ENCODE assay signal across 18 cellular contexts in genomic region chr10:117991701-117992100, GRCh38.
DNase-seq lines count a peak whose midpoint lies in the region; ATAC-seq and TF ChIP-seq lines count a peak whose summit lies in the region.
"Had no signal": no experiment of that assay in that cellular context is flagged by ENCODE, and none has a peak within 500 bp of the region (broad histone marks: within the 10 kb centered on the region; RNA-seq: fewer than 3 reads in every experiment).

No MANE protein-coding gene starts in this region.

- peaks cover 49% of the 10 kb centered on the region for H3K4me1 ChIP-seq in KMS-11 (ENCODE audit: low read depth, poor library complexity, severe bottlenecking)
- H3K4me1 ChIP-seq: A549, Caco-2 had no signal

- ATAC-seq in GM19395 (IDR thresholded peaks at IDR 0.05; ENCODE audit: unreplicated experiment) (no peak), GM19455 (IDR thresholded peaks at IDR 0.05; ENCODE audit: unreplicated experiment) (no peak)
- ATAC-seq: A549; CD8-positive, alpha-beta T cell had no signal

- no peak for TF ChIP-seq CTCF in KMS-11 (conservative IDR thresholded peaks at IDR 0.05; ENCODE audit: low read depth, low read length)

- H3K27ac ChIP-seq in KMS-11: no peak overlapping the region
- H3K27ac ChIP-seq: A549, BLaER1, C4-2B had no signal

- H3K9ac ChIP-seq in KMS-11: no peak overlapping the region
- H3K9ac ChIP-seq: BLaER1 had no signal

- no peaks in the 10 kb centered on the region for H4K20me1 ChIP-seq in KMS-11 (ENCODE audit: insufficient read depth)
- H4K20me1 ChIP-seq: BLaER1 had no signal

- H3K79me2 ChIP-seq in KMS-11 (ENCODE audit: insufficient read depth, low read depth): no peaks in the 10 kb centered on the region

- DNase-seq in Ammon's horn (ENCODE audit: low spot score): peak; percentile 12
- DNase-seq in inferior parietal cortex (ENCODE audit: extremely low spot score): peak; percentile 13
- DNase-seq in NOMO-1 (lab: John Stamatoyannopoulos, UW; ENCODE audit: unreplicated experiment in 2 of 2): no peak
- DNase-seq: 8988T; ACHN; Caco-2; CD4-positive, CD25-positive, alpha-beta regulatory T cell; CD8-positive, alpha-beta T cell; DMS153; DND-41; GOT3 had no signal

- H3K4me2 ChIP-seq in KMS-11: peak overlapping the region; percentile 68; the same call in 1 of the 2 replicates
- H3K4me2 ChIP-seq: A549, BLaER1 had no signal

- no peak overlapping the region for H2AFZ ChIP-seq in KMS-11 (ENCODE audit: low read depth)

- no peaks in the 10 kb centered on the region for H3K36me3 ChIP-seq in KMS-11 (ENCODE audit: insufficient read depth)
- H3K36me3 ChIP-seq: BLaER1, HAP-1 had no signal

- H3K4me3 ChIP-seq in KMS-11 (IDR thresholded peaks at IDR 0.05; ENCODE audit: insufficient read depth, low read depth, low read length): no peak overlapping the region
- H3K4me3 ChIP-seq: A549, BLaER1, HAP-1 had no signal

- no peaks in the 10 kb centered on the region for H3K27me3 ChIP-seq in KMS-11 (ENCODE audit: insufficient read depth, low read depth)
- H3K27me3 ChIP-seq: BLaER1 had no signal

Comparison
In these comparisons a context has a peak if more than half of its experiments do, and no peak if none do; other contexts are left out.
1. DNase-seq: peak in Ammon's horn (single experiment) and inferior parietal cortex (single experiment); none in NOMO-1 (0 of 2).